Comparison of ENCODE assay signal across 8 cellular contexts in the genomic region with DNA sequence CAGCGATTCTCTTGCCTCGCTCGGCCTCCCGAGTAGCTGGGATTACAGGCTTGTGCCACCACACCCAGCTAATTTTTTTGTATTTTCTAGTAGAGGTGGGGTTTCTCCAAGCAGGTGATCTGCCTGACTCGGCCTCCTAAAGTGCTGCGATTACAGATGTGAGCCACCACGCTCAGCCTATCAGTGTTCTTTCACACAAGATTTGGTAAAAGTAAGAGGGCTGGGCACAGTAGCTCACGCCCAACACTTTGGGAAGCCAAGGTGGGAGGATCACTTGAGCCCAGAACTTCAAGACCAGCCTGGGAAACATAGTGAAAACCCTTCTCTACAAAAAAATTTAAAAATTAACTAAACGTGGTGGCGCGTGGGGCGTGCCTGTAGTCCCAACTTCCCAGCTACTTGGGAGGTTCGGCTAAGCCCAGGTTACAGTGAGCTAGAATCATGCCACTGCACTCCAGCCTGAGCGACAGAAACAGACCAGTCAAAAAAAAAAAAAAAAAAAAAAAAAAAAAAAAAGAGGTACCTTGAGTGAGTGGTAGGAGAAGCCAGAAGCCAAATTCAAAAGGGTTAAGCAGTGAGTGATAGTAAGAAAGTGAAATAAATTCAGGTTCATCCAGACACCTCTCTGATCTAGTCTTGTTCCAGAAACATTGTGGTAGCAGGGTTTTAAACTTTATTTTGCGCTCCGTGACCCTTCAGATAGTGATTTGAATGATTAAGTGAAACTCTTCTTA. TPM values are rescaled to one million over a fixed set of nuclear protein-coding genes. Genes with fewer than 3 reads are reported as not detected.
DNase-seq lines count a peak whose midpoint lies in the region; ATAC-seq and TF ChIP-seq lines count a peak whose summit lies in the region.

No MANE protein-coding gene starts in this region.

- peaks cover 39% of the 10 kb centered on the region for H3F3A ChIP-seq in SK-N-SH (replicated peaks; ENCODE audit: insufficient read depth)

- H3K79me2 ChIP-seq in SK-N-SH (ENCODE audit: insufficient read depth), result peaks cover 19% of the 10 kb centered on the region; the same call in 1 of the 2 replicates

- H3K27me3 ChIP-seq in SK-N-SH (ENCODE audit: insufficient read depth), result no peaks in the 10 kb centered on the region
- no peaks in the 10 kb centered on the region for H3K27me3 ChIP-seq in psoas muscle (ENCODE audit: insufficient read depth in 3 of 3, low read length in 2 of 3)

- peak overlapping the region; percentile 72 for H3K9ac ChIP-seq in SK-N-SH

- intact Hi-C loops in psoas muscle (cut with DNase I), result no loop called here
- intact Hi-C loops in head of caudate nucleus (cut with DNase I), result no loop called here

- 52% methylated on average over 16 of the region's 16 CpGs for WGBS in SK-N-SH (ENCODE audit: low lambda C conversion rate)
- 54 to 63% (median 61%) methylated on average over 16 of the region's 16 CpGs for WGBS in psoas muscle, 3 donors

- peaks cover 16 to 19% of the 10 kb centered on the region in 2 experiments for H3K36me3 ChIP-seq in SK-N-SH (replicated peaks in 1 of 2; ENCODE audit: control insufficient read depth in 1 of 2, insufficient read depth in 2 of 2, low read length in 1 of 2)
- peaks cover 2 to 31% of the 10 kb centered on the region in 2 donors for H3K36me3 ChIP-seq in psoas muscle (ENCODE audit: insufficient read depth in 1 of 2, low read depth in 1 of 2)

- H3K9me3 ChIP-seq in SK-N-SH (no peaks in the 10 kb centered on the region), psoas muscle (no peaks in the 10 kb centered on the region)

- DNase-seq in SK-N-SH (no peak), fibroblast of pulmonary artery (ENCODE audit: low read depth) (no peak), psoas muscle (no peak), head of caudate nucleus (no peak), CD1c-positive myeloid dendritic cell (ENCODE audit: extremely low spot score) (no peak)
- no peak for DNase-seq in stimulated activated CD4-positive, alpha-beta T cell treated with anti-CD3 and anti-CD28 coated beads, Interleukin-4, amount 100 ng/mL, for 4 hours
- no peak for DNase-seq in stimulated activated CD4-positive, alpha-beta T cell treated with anti-CD3 and anti-CD28 coated beads, Interleukin-4, amount 100 ng/mL, for 24 hours

- peak overlapping the region; percentile 69 for H3K4me3 ChIP-seq in GM08714 (ENCODE audit: low read length)
- H3K4me3 ChIP-seq in SK-N-SH (ENCODE audit: low read depth in 2 of 2, low read length in 1 of 2), result peak overlapping the region; percentile 68 to 74
- H3K4me3 ChIP-seq in fibroblast of pulmonary artery (replicated peaks; ENCODE audit: low read depth, low read length), result peak overlapping the region; percentile 66
- H3K4me3 ChIP-seq in psoas muscle, result peak overlapping the region; percentile 99

- no peak for TF ChIP-seq CTCF in SK-N-SH (IDR thresholded peaks at IDR 0.05)
- TF ChIP-seq CTCF in fibroblast of pulmonary artery (IDR thresholded peaks at IDR 0.05; ENCODE audit: low read length, missing control alignments), result no peak
- no peak for TF ChIP-seq CTCF in psoas muscle (IDR thresholded peaks at IDR 0.05)

- TF ChIP-seq EP300 in SK-N-SH (IDR thresholded peaks at IDR 0.05; ENCODE audit: borderline replicate concordance in 1 of 2, low read depth in 1 of 2, low read length in 1 of 2), result no peak

- H4K20me1 ChIP-seq in SK-N-SH (ENCODE audit: insufficient read depth), result no peaks in the 10 kb centered on the region

- H3K4me2 ChIP-seq in SK-N-SH, result peak overlapping the region; percentile 93

- POLR2A ChIA-PET in SK-N-SH (lab: Yijun Ruan, JAX), result interaction anchor here (1.0 to 6.9 kb wide), 4 partner anchors 11 to 30 kb away, joined by 3 to 60 read pairs (median 10); a partner anchor contains a TSS

- H2AFZ ChIP-seq in SK-N-SH (ENCODE audit: low read depth), result 0 out of 2 replicates have a peak overlapping the region, but pooled peaks have one; percentile 81

- H3K4me1 ChIP-seq in SK-N-SH (ENCODE audit: control insufficient read depth in 1 of 2, insufficient read depth in 2 of 2, low read depth in 1 of 2, low read length in 1 of 2), result peaks cover 6 to 7% of the 10 kb centered on the region in 2 experiments; a peak in 2 of 4 replicates
- peaks cover 18% of the 10 kb centered on the region for H3K4me1 ChIP-seq in psoas muscle

- H3K27ac ChIP-seq in SK-N-SH (ENCODE audit: low read depth in 2 of 2, low read length in 1 of 2), result peak overlapping the region; percentile 78 to 94
- peak overlapping the region; percentile 94 for H3K27ac ChIP-seq in psoas muscle

- CTCF ChIA-PET in SK-N-SH (lab: Yijun Ruan, JAX), result interaction anchor here (1.0 to 2.6 kb wide), 2 partner anchors 11 to 60 kb away, joined by 4 to 20 read pairs; a partner anchor contains a TSS

- ATAC-seq in psoas muscle, result no peak

- TF ChIP-seq RAD21 in SK-N-SH (IDR thresholded peaks at IDR 0.05; ENCODE audit: low read length), result no peak

- no peaks in the 10 kb centered on the region for H3K9me2 ChIP-seq in SK-N-SH

TF ChIP-seq in SK-N-SH, 30 proteins besides CTCF, POLR2A, EP300 and RAD21 (continues in another document):
- TF ChIP-seq ELF1 (IDR thresholded peaks at IDR 0.05), result no peak
- no peak for TF ChIP-seq RFX5 (IDR thresholded peaks at IDR 0.05; ENCODE audit: low read length)
- no peak for TF ChIP-seq FOXM1 (IDR thresholded peaks at IDR 0.05; ENCODE audit: low read depth)
- TF ChIP-seq FOSL2 (IDR thresholded peaks at IDR 0.05; ENCODE audit: borderline replicate concordance, low read depth), result no peak
- no peak for TF ChIP-seq MXI1 (IDR thresholded peaks at IDR 0.05; ENCODE audit: low read depth, low read length)
- no peak for TF ChIP-seq JUND (IDR thresholded peaks at IDR 0.05)
- TF ChIP-seq CHD2 (IDR thresholded peaks at IDR 0.05; ENCODE audit: low read length, partially characterized antibody), result no peak
- TF ChIP-seq, protein P1, sequence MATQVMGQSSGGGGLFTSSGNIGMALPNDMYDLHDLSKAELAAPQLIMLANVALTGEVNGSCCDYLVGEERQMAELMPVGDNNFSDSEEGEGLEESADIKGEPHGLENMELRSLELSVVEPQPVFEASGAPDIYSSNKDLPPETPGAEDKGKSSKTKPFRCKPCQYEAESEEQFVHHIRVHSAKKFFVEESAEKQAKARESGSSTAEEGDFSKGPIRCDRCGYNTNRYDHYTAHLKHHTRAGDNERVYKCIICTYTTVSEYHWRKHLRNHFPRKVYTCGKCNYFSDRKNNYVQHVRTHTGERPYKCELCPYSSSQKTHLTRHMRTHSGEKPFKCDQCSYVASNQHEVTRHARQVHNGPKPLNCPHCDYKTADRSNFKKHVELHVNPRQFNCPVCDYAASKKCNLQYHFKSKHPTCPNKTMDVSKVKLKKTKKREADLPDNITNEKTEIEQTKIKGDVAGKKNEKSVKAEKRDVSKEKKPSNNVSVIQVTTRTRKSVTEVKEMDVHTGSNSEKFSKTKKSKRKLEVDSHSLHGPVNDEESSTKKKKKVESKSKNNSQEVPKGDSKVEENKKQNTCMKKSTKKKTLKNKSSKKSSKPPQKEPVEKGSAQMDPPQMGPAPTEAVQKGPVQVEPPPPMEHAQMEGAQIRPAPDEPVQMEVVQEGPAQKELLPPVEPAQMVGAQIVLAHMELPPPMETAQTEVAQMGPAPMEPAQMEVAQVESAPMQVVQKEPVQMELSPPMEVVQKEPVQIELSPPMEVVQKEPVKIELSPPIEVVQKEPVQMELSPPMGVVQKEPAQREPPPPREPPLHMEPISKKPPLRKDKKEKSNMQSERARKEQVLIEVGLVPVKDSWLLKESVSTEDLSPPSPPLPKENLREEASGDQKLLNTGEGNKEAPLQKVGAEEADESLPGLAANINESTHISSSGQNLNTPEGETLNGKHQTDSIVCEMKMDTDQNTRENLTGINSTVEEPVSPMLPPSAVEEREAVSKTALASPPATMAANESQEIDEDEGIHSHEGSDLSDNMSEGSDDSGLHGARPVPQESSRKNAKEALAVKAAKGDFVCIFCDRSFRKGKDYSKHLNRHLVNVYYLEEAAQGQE (IDR thresholded peaks at IDR 0.05; ENCODE audit: low read depth, low read length), result no peak
- no peak for TF ChIP-seq SMC3 (IDR thresholded peaks at IDR 0.05; ENCODE audit: low read depth, low read length)
- TF ChIP-seq POLR2AphosphoS5 (IDR thresholded peaks at IDR 0.05; ENCODE audit: low read depth, low read length), result no peak
- no peak for TF ChIP-seq TAF1 (IDR thresholded peaks at IDR 0.05; ENCODE audit: borderline replicate concordance, low read depth, low read length)
- no peak for TF ChIP-seq TCF12 (IDR thresholded peaks at IDR 0.05)
- no peak for TF ChIP-seq NRF1 (IDR thresholded peaks at IDR 0.05; ENCODE audit: low read depth, low read length)
- no peak for TF ChIP-seq YY1 (IDR thresholded peaks at IDR 0.05; ENCODE audit: low read depth)
- TF ChIP-seq MEF2A (IDR thresholded peaks at IDR 0.05; ENCODE audit: borderline replicate concordance, low read depth), result no peak
- TF ChIP-seq GABPA (IDR thresholded peaks at IDR 0.05; ENCODE audit: low read depth), result no peak

RNA-seq across cellular contexts. Expression of a gene that starts 1.0 kb away (rescaled TPM):
- polyA plus RNA-seq in SK-N-SH (2012; rRNA removed) (60.6 and 95.0 TPM in 2 replicates), psoas muscle (10 to 100 TPM; 63.7 to 90.0 (median 63.9) TPM)
- polyA plus RNA-seq in SK-N-SH (2012; cell fraction: cytosol; rRNA removed), result 47.2 and 53.4 TPM in 2 replicates
- polyA plus RNA-seq in SK-N-SH (2012; cell fraction: nucleus; rRNA removed), result 55.9 and 87.0 TPM in 2 replicates
- 100 to 1,000 TPM; 118 to 157 (median 138) TPM for total RNA-seq in psoas muscle

RNA-seq across cellular contexts. Expression of a gene that starts 6.3 kb away (rescaled TPM):
- 69.3 and 69.4 TPM in 2 replicates for polyA plus RNA-seq in SK-N-SH (2012; rRNA removed)
- polyA plus RNA-seq in SK-N-SH (2012; cell fraction: cytosol; rRNA removed), result 30.3 and 39.2 TPM in 2 replicates
- 228 and 241 TPM in 2 replicates for polyA plus RNA-seq in SK-N-SH (2012; cell fraction: nucleus; rRNA removed)
- 10 to 100 TPM; 17.1 to 26.4 (median 24.2) TPM for total RNA-seq in psoas muscle
- polyA plus RNA-seq in psoas muscle, result 10 to 100 TPM; 19.8 to 38.8 (median 25.2) TPM

RNA-seq across cellular contexts. Expression of a gene that starts 11.3 kb away (rescaled TPM):
- polyA plus RNA-seq in SK-N-SH (2012; rRNA removed), result 8.7 and 13.1 TPM in 2 replicates
- 1.9 and 3.4 TPM in 2 replicates for polyA plus RNA-seq in SK-N-SH (2012; cell fraction: cytosol; rRNA removed)
- polyA plus RNA-seq in SK-N-SH (2012; cell fraction: nucleus; rRNA removed), result 49.9 and 50.3 TPM in 2 replicates
- 1 to 10 TPM; 2.7 to 8.3 (median 4.5) TPM for total RNA-seq in psoas muscle
- 1 to 10 TPM; 1.4 to 8.7 (median 2.5) TPM for polyA plus RNA-seq in psoas muscle

RNA-seq across cellular contexts. Expression of a gene that starts 11.4 kb away (rescaled TPM):
- polyA plus RNA-seq in SK-N-SH (2012; rRNA removed) (27.9 and 38.0 TPM in 2 replicates), psoas muscle (10 to 100 TPM in 1 of 3 donors, 1 to 10 TPM in 2; 7.9 to 13.2 (median 9.4) TPM)
- 13.1 and 15.7 TPM in 2 replicates for polyA plus RNA-seq in SK-N-SH (2012; cell fraction: cytosol; rRNA removed)
- polyA plus RNA-seq in SK-N-SH (2012; cell fraction: nucleus; rRNA removed), result 138 and 147 TPM in 2 replicates
- 10 to 100 TPM in 1 of 4 donors, 1 to 10 TPM in 3; 5.4 to 10.1 (median 8.4) TPM for total RNA-seq in psoas muscle

RNA-seq across cellular contexts. Expression of a gene that starts 13.3 kb away (rescaled TPM):
- polyA plus RNA-seq in SK-N-SH (2012; rRNA removed) (184 and 193 TPM in 2 replicates), psoas muscle (10 to 100 TPM; 19.4 to 26.2 (median 24.7) TPM)
- polyA plus RNA-seq in SK-N-SH (2012; cell fraction: cytosol; rRNA removed), result 70.5 and 98.4 TPM in 2 replicates
- polyA plus RNA-seq in SK-N-SH (2012; cell fraction: nucleus; rRNA removed), result 969 and 1,280 TPM in 2 replicates
- total RNA-seq in psoas muscle, result 10 to 100 TPM; 21.6 to 41.3 (median 23.4) TPM
